In the genomic region with DNA sequence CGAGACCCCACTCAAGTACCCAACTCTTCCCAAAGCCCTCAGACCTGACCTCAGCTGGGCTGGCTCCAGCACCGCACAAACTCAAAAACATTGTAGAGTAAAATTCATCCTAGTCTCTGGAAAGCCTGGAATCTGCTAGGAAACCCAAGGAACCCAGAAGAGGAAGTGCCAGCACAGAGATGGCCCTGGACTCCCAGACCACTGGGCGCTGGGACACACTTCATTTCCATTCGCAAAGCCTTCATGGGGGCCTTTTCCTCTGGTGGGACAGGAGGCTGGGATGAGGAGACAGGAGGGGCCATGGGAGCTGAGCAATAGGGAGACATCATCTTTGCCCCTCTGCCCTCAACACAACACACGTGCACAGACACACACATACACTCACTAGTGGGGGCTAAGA, we compare ENCODE assay signal across 1 cellular context.
TF ChIP-seq lines count a peak whose summit lies in the region.

No MANE protein-coding gene starts in this region.

TF ChIP-seq in H1, 55 proteins besides CTCF, POLR2A, EP300 and RAD21:
- no peak for TF ChIP-seq SIN3A (conservative IDR thresholded peaks at IDR 0.05 in 1 of 2, IDR thresholded peaks at IDR 0.05 in 1 of 2; ENCODE audit: low read depth in 1 of 2, low read length in 2 of 2)
- no peak for TF ChIP-seq TCF12 (IDR thresholded peaks at IDR 0.05; ENCODE audit: low read depth, low read length)
- no peak for TF ChIP-seq KDM4A (IDR thresholded peaks at IDR 0.05; ENCODE audit: low read depth, low read length, severe bottlenecking)
- no peak for TF ChIP-seq CEBPB (IDR thresholded peaks at IDR 0.05; ENCODE audit: low read depth, low read length)
- TF ChIP-seq PHF8 (conservative IDR thresholded peaks at IDR 0.05; ENCODE audit: low read depth, low read length) = no peak
- no peak for TF ChIP-seq HDAC6 (IDR thresholded peaks at IDR 0.05; ENCODE audit: low read depth, low read length)
- TF ChIP-seq NRF1 (IDR thresholded peaks at IDR 0.05; ENCODE audit: low read depth, low read length) = no peak
- no peak for TF ChIP-seq JUN (IDR thresholded peaks at IDR 0.05; ENCODE audit: low read depth, low read length)
- no peak for TF ChIP-seq POLR2AphosphoS5 (IDR thresholded peaks at IDR 0.05; ENCODE audit: low read depth, low read length)
